Comparison of ENCODE assay signal across 16 cellular contexts in genomic region chr14:56514663-56515371, GRCh38.
A peak's percentile ranks its signal among the peaks of the same experiment; 100 is the strongest.
DNase-seq lines count a peak whose midpoint lies in the region; FAIRE-seq and TF ChIP-seq lines count a peak whose summit lies in the region.
"Had no signal": no experiment of that assay in that cellular context is flagged by ENCODE, and none has a peak within 500 bp of the region (broad histone marks: within the 10 kb centered on the region; RNA-seq: fewer than 3 reads in every experiment).

No MANE protein-coding gene starts in this region.

- H3K4me3 Mint-ChIP-seq in astrocyte (ENCODE audit: unreplicated experiment), result no peak overlapping the region
- H3K4me3 Mint-ChIP-seq: activated B cell treated with CpG ODN at 0.5 μM for 24 hours; activated naive CD4-positive, alpha-beta T cell treated with anti-CD3 and anti-CD28 coated beads, Interleukin-2, amount 50 U/mL, for 24 hours had no signal

- H2AFZ ChIP-seq in astrocyte (ENCODE audit: low read depth, low read length), result no peak overlapping the region

- no peaks in the 10 kb centered on the region for H3K9me3 ChIP-seq in astrocyte (ENCODE audit: insufficient read depth, low read depth, low read length)
- H3K9me3 ChIP-seq: gastroesophageal sphincter, thoracic aorta had no signal

- no peak for FAIRE-seq in astrocyte (lab: Jason Lieb, UNC)
- FAIRE-seq: D721Med, GM19239, kidney had no signal

- H3K27me3 Mint-ChIP-seq in astrocyte (ENCODE audit: low read depth, unreplicated experiment), result peaks cover 4% of the 10 kb centered on the region

- H3K27ac ChIP-seq in astrocyte (ENCODE audit: low read depth, low read length), result no peak overlapping the region
- H3K27ac ChIP-seq: gastroesophageal sphincter, thoracic aorta had no signal

- no peak overlapping the region for H3K9ac ChIP-seq in astrocyte (ENCODE audit: low read length)

- peak overlapping the region; percentile 95 for H3K27ac Mint-ChIP-seq in astrocyte (ENCODE audit: unreplicated experiment)
- H3K27ac Mint-ChIP-seq: activated B cell treated with CpG ODN at 0.5 μM for 24 hours; activated naive CD4-positive, alpha-beta T cell treated with anti-CD3 and anti-CD28 coated beads, Interleukin-2, amount 50 U/mL, for 24 hours had no signal

- no peaks in the 10 kb centered on the region for H3K36me3 ChIP-seq in astrocyte (ENCODE audit: insufficient read depth, low read length)
- H3K36me3 ChIP-seq: gastroesophageal sphincter, thoracic aorta had no signal

- H3K27me3 ChIP-seq in astrocyte (ENCODE audit: insufficient read depth, low read length), result peaks cover 3% of the 10 kb centered on the region

- no peak overlapping the region for H3K4me2 ChIP-seq in astrocyte (ENCODE audit: low read length)

- no peak overlapping the region for H3K4me3 ChIP-seq in astrocyte (ENCODE audit: insufficient read depth, low read depth, low read length)
- H3K4me3 ChIP-seq: gastroesophageal sphincter, thoracic aorta had no signal

- TF ChIP-seq CTCF in astrocyte (IDR thresholded peaks at IDR 0.05; ENCODE audit: insufficient read depth, low read depth, low read length), result no peak

- no peaks in the 10 kb centered on the region for H4K20me1 ChIP-seq in astrocyte (ENCODE audit: insufficient read depth, low read length)

- no peaks in the 10 kb centered on the region for H3K79me2 ChIP-seq in astrocyte (ENCODE audit: insufficient read depth, low read length)

- H3K9me3 Mint-ChIP-seq in astrocyte (ENCODE audit: unreplicated experiment), result peaks cover 2% of the 10 kb centered on the region
- H3K9me3 Mint-ChIP-seq: activated B cell treated with CpG ODN at 0.5 μM for 24 hours; activated naive CD4-positive, alpha-beta T cell treated with anti-CD3 and anti-CD28 coated beads, Interleukin-2, amount 50 U/mL, for 24 hours had no signal

- H3K36me3 Mint-ChIP-seq in astrocyte (ENCODE audit: low read depth, unreplicated experiment), result no peaks in the 10 kb centered on the region
- H3K36me3 Mint-ChIP-seq: activated naive CD4-positive, alpha-beta T cell treated with anti-CD3 and anti-CD28 coated beads, Interleukin-2, amount 50 U/mL, for 24 hours had no signal

- peaks cover 7% of the 10 kb centered on the region for H3K4me1 Mint-ChIP-seq in astrocyte (ENCODE audit: low read depth, unreplicated experiment)
- H3K4me1 Mint-ChIP-seq: activated B cell treated with CpG ODN at 0.5 μM for 24 hours had no signal

- H3K4me1 ChIP-seq in astrocyte (ENCODE audit: insufficient read depth, low read length), result no peaks in the 10 kb centered on the region
- H3K4me1 ChIP-seq: gastroesophageal sphincter had no signal

- DNase-seq in EL (peak; percentile 36), HS-5 (ENCODE audit: low read depth) (peak; percentile 8), astrocyte (ENCODE audit: low read depth) (peak; percentile 13), renal cortical epithelial cell (ENCODE audit: low read depth) (peak; percentile 12), NCI-H345 (lab: John Stamatoyannopoulos, UW) (no peak), Ammon's horn (ENCODE audit: low spot score) (no peak), HPDE6-E6E7 (ENCODE audit: extremely low spot score) (no peak)
- DNase-seq: activated B cell treated with CpG ODN at 0.5 μM for 24 hours, GOT3, kidney, NCI-H1694 had no signal

Comparison
In these comparisons a context has a peak if more than half of its experiments do, and no peak if none do; other contexts are left out.
1. DNase-seq: peak in EL (single experiment), HS-5 (single experiment), astrocyte (single experiment) and renal cortical epithelial cell (single experiment); none in NCI-H345 (single experiment), Ammon's horn (single experiment) and HPDE6-E6E7 (single experiment).